In the genomic region with DNA sequence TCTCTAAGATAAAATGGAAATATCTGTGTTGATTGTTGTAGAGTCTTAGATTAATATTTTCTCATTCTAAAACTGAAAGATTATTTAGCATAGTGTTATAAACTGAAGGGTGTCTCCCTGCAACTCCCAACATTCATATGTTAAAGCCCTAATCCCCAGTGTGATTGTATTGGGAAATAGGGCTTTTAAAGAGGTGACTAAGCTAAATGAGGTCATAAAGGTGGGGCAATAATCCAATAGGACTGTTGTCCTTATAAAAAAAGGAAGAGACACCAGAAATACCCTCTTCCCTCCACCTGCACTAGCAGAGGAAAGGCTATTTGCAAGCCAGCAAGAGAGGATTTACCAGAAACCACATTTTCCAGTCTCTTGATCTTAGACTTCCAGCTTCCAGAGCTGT, we compare ENCODE assay signal across 1 cellular context.
TF ChIP-seq lines count a peak whose summit lies in the region.

No MANE protein-coding gene starts in this region.

TF ChIP-seq in H1, 55 proteins besides CTCF, POLR2A, EP300 and RAD21:
- TF ChIP-seq SRF (IDR thresholded peaks at IDR 0.05; ENCODE audit: low read depth, low read length) = no peak
- TF ChIP-seq, protein P1, sequence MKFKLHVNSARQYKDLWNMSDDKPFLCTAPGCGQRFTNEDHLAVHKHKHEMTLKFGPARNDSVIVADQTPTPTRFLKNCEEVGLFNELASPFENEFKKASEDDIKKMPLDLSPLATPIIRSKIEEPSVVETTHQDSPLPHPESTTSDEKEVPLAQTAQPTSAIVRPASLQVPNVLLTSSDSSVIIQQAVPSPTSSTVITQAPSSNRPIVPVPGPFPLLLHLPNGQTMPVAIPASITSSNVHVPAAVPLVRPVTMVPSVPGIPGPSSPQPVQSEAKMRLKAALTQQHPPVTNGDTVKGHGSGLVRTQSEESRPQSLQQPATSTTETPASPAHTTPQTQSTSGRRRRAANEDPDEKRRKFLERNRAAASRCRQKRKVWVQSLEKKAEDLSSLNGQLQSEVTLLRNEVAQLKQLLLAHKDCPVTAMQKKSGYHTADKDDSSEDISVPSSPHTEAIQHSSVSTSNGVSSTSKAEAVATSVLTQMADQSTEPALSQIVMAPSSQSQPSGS (IDR thresholded peaks at IDR 0.05; ENCODE audit: low read length) = peak; percentile 89
- no peak for TF ChIP-seq EZH2 (IDR thresholded peaks at IDR 0.05; ENCODE audit: low read depth, low read length, severe bottlenecking)
- TF ChIP-seq MAFK (IDR thresholded peaks at IDR 0.05; ENCODE audit: low read depth, low read length) = peak; percentile 70
- TF ChIP-seq TCF12 (IDR thresholded peaks at IDR 0.05; ENCODE audit: low read depth, low read length) = no peak
- no peak for TF ChIP-seq EGR1 (IDR thresholded peaks at IDR 0.05; ENCODE audit: borderline replicate concordance, low read depth, low read length)
- no peak for TF ChIP-seq FOSL1 (IDR thresholded peaks at IDR 0.05; ENCODE audit: insufficient read depth, low read depth, low read length)
- TF ChIP-seq BCL11A (IDR thresholded peaks at IDR 0.05; ENCODE audit: low read depth in 2 of 2, low read length in 2 of 2) = no peak
- peak; percentile 87 for TF ChIP-seq JUND (IDR thresholded peaks at IDR 0.05; ENCODE audit: low read length)
- no peak for TF ChIP-seq CHD1 (IDR thresholded peaks at IDR 0.05; ENCODE audit: low read depth, low read length)
- no peak for TF ChIP-seq TEAD4 (IDR thresholded peaks at IDR 0.05; ENCODE audit: low read depth, low read length)
- TF ChIP-seq SIRT6 (IDR thresholded peaks at IDR 0.05; ENCODE audit: low read length) = no peak
- no peak for TF ChIP-seq USF2 (IDR thresholded peaks at IDR 0.05; ENCODE audit: low read length)
- no peak; the same call in 1 of the 2 replicates for TF ChIP-seq CREB1 (IDR thresholded peaks at IDR 0.05)
- no peak for TF ChIP-seq RNF2 (IDR thresholded peaks at IDR 0.05; ENCODE audit: borderline replicate concordance, low read depth, low read length, missing control alignments, poor library complexity, severe bottlenecking)
- no peak for TF ChIP-seq ATF3 (IDR thresholded peaks at IDR 0.05; ENCODE audit: insufficient read depth, low read depth, low read length)
- TF ChIP-seq CBX5 (IDR thresholded peaks at IDR 0.05; ENCODE audit: low read depth, low read length) = no peak
- TF ChIP-seq JUN (IDR thresholded peaks at IDR 0.05; ENCODE audit: low read depth, low read length) = peak; percentile 82
- TF ChIP-seq KDM1A (IDR thresholded peaks at IDR 0.05; ENCODE audit: borderline replicate concordance, low read length) = no peak
- TF ChIP-seq, protein P2, sequence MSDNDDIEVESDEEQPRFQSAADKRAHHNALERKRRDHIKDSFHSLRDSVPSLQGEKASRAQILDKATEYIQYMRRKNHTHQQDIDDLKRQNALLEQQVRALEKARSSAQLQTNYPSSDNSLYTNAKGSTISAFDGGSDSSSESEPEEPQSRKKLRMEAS (IDR thresholded peaks at IDR 0.05) = no peak
- TF ChIP-seq SIX5 (IDR thresholded peaks at IDR 0.05; ENCODE audit: low read depth, low read length) = no peak
- no peak for TF ChIP-seq BRCA1 (IDR thresholded peaks at IDR 0.05; ENCODE audit: low read depth, low read length)
- TF ChIP-seq, protein P3, sequence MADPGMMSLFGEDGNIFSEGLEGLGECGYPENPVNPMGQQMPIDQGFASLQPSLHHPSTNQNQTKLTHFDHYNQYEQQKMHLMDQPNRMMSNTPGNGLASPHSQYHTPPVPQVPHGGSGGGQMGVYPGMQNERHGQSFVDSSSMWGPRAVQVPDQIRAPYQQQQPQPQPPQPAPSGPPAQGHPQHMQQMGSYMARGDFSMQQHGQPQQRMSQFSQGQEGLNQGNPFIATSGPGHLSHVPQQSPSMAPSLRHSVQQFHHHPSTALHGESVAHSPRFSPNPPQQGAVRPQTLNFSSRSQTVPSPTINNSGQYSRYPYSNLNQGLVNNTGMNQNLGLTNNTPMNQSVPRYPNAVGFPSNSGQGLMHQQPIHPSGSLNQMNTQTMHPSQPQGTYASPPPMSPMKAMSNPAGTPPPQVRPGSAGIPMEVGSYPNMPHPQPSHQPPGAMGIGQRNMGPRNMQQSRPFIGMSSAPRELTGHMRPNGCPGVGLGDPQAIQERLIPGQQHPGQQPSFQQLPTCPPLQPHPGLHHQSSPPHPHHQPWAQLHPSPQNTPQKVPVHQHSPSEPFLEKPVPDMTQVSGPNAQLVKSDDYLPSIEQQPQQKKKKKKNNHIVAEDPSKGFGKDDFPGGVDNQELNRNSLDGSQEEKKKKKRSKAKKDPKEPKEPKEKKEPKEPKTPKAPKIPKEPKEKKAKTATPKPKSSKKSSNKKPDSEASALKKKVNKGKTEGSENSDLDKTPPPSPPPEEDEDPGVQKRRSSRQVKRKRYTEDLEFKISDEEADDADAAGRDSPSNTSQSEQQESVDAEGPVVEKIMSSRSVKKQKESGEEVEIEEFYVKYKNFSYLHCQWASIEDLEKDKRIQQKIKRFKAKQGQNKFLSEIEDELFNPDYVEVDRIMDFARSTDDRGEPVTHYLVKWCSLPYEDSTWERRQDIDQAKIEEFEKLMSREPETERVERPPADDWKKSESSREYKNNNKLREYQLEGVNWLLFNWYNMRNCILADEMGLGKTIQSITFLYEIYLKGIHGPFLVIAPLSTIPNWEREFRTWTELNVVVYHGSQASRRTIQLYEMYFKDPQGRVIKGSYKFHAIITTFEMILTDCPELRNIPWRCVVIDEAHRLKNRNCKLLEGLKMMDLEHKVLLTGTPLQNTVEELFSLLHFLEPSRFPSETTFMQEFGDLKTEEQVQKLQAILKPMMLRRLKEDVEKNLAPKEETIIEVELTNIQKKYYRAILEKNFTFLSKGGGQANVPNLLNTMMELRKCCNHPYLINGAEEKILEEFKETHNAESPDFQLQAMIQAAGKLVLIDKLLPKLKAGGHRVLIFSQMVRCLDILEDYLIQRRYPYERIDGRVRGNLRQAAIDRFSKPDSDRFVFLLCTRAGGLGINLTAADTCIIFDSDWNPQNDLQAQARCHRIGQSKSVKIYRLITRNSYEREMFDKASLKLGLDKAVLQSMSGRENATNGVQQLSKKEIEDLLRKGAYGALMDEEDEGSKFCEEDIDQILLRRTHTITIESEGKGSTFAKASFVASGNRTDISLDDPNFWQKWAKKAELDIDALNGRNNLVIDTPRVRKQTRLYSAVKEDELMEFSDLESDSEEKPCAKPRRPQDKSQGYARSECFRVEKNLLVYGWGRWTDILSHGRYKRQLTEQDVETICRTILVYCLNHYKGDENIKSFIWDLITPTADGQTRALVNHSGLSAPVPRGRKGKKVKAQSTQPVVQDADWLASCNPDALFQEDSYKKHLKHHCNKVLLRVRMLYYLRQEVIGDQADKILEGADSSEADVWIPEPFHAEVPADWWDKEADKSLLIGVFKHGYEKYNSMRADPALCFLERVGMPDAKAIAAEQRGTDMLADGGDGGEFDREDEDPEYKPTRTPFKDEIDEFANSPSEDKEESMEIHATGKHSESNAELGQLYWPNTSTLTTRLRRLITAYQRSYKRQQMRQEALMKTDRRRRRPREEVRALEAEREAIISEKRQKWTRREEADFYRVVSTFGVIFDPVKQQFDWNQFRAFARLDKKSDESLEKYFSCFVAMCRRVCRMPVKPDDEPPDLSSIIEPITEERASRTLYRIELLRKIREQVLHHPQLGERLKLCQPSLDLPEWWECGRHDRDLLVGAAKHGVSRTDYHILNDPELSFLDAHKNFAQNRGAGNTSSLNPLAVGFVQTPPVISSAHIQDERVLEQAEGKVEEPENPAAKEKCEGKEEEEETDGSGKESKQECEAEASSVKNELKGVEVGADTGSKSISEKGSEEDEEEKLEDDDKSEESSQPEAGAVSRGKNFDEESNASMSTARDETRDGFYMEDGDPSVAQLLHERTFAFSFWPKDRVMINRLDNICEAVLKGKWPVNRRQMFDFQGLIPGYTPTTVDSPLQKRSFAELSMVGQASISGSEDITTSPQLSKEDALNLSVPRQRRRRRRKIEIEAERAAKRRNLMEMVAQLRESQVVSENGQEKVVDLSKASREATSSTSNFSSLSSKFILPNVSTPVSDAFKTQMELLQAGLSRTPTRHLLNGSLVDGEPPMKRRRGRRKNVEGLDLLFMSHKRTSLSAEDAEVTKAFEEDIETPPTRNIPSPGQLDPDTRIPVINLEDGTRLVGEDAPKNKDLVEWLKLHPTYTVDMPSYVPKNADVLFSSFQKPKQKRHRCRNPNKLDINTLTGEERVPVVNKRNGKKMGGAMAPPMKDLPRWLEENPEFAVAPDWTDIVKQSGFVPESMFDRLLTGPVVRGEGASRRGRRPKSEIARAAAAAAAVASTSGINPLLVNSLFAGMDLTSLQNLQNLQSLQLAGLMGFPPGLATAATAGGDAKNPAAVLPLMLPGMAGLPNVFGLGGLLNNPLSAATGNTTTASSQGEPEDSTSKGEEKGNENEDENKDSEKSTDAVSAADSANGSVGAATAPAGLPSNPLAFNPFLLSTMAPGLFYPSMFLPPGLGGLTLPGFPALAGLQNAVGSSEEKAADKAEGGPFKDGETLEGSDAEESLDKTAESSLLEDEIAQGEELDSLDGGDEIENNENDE (IDR thresholded peaks at IDR 0.05; ENCODE audit: insufficient replicate concordance, low read length) = peak; percentile 50
- peak; percentile 95 for TF ChIP-seq CEBPB (IDR thresholded peaks at IDR 0.05; ENCODE audit: low read depth, low read length)
- no peak for TF ChIP-seq POU5F1 (IDR thresholded peaks at IDR 0.05; ENCODE audit: low read depth, low read length)
- no peak for TF ChIP-seq SIN3A (conservative IDR thresholded peaks at IDR 0.05 in 1 of 2, IDR thresholded peaks at IDR 0.05 in 1 of 2; ENCODE audit: low read depth in 1 of 2, low read length in 2 of 2)
- TF ChIP-seq NRF1 (IDR thresholded peaks at IDR 0.05; ENCODE audit: low read depth, low read length) = no peak
- TF ChIP-seq E2F6 (IDR thresholded peaks at IDR 0.05) = no peak
- TF ChIP-seq PHF8 (conservative IDR thresholded peaks at IDR 0.05; ENCODE audit: low read depth, low read length) = no peak
- TF ChIP-seq BACH1 (IDR thresholded peaks at IDR 0.05; ENCODE audit: low read length) = peak; percentile 82
